ENCODE assay signal across 30 cellular contexts in the genomic region with DNA sequence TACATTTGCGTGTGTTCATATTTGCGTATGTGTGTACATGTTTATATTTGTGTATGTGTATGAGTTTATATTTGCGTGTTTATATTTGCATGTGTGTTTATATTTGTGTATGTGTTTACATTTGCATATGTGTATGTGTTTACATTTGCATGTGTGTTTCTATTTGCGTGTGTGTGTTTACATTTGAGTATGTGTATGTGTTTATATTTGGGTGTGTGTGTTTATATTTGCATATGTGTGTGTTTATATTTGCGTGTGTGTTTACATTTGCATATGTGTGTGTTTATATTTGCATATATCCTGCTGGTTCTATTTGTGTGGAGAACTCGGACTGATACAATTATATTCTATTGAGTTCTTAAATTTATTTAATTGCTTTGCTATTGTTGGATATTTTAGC.
"Had no signal": no experiment of that assay in that cellular context is flagged by ENCODE, and none has a peak within 500 bp of the region (broad histone marks: within the 10 kb centered on the region; RNA-seq: fewer than 3 reads in every experiment).

No MANE protein-coding gene starts in this region.

- H3K4me2 ChIP-seq: neural progenitor cell had no signal

- FAIRE-seq: islet of Langerhans had no signal

- H3K79me2 ChIP-seq: parathyroid adenoma had no signal

- DNase-seq: hypothalamus; immature natural killer cell; kidney; left colon; left lung; lower lobe of right lung; mammary epithelial cell; mesenchymal stem cell; naive B cell; natural killer cell; nephron progenitor cell; occipital lobe; stimulated activated CD4-positive, alpha-beta T cell treated with anti-CD3 and anti-CD28 coated beads, Interleukin-12 subunit alpha, Interleukin-12 subunit beta, amount 100 ng/mL, for 4 hours; stimulated activated CD4-positive, alpha-beta T cell treated with anti-CD3 and anti-CD28 coated beads, Interleukin-15, amount 100 ng/mL, for 24 hours; stimulated activated CD4-positive, alpha-beta T cell treated with anti-CD3 and anti-CD28 coated beads, Interleukin-2, amount 100 ng/mL, for 24 hours; stimulated activated CD4-positive, alpha-beta T cell treated with anti-CD3 and anti-CD28 coated beads, Interleukin-4, amount 100 ng/mL, for 24 hours; stimulated activated naive CD4-positive, alpha-beta T cell; tibial artery; trophoblast cell; upper lobe of right lung had no signal

- H3K36me3 ChIP-seq: left lung, lower lobe of right lung, neural progenitor cell, neutrophil, right atrium auricular region, suprapubic skin, thoracic aorta, tibial artery, upper lobe of right lung had no signal

- H3K9me3 ChIP-seq: left lung, lower lobe of right lung, neutrophil, right atrium auricular region, suprapubic skin, thoracic aorta, tibial artery, upper lobe of right lung had no signal

- H3K9ac ChIP-seq: neural progenitor cell, parathyroid adenoma had no signal

- H3K27me3 ChIP-seq: neural progenitor cell, neutrophil, right atrium auricular region, suprapubic skin, tibial artery had no signal

- ATAC-seq: left colon; left lung; lower lobe of right lung; natural killer cell; sciatic nerve; stimulated activated effector memory CD8-positive, alpha-beta T cell treated with anti-CD3 and anti-CD28 coated beads, Interleukin-12 subunit alpha, Interleukin-12 subunit beta, amount 100 ng/mL, for 72 hours; upper lobe of right lung had no signal

- H3K4me1 ChIP-seq: parathyroid adenoma, upper lobe of right lung had no signal

- H2AFZ ChIP-seq: neural progenitor cell, parathyroid adenoma had no signal

- H3K4me3 ChIP-seq: left lung, lower lobe of right lung, neural progenitor cell, right atrium auricular region, skin epidermis, suprapubic skin, thoracic aorta, tibial artery, upper lobe of right lung had no signal

- H3K27ac ChIP-seq: left lung, lower lobe of right lung, neural progenitor cell, neutrophil, parathyroid adenoma, right atrium auricular region, skin epidermis, suprapubic skin, thoracic aorta, tibial artery, upper lobe of right lung had no signal
